Comparison of ENCODE assay signal across 9 cellular contexts in genomic region chr13:88622362-88622973, GRCh38.
A peak's percentile ranks its signal among the peaks of the same experiment; 100 is the strongest.
DNase-seq lines count a peak whose midpoint lies in the region; ATAC-seq and TF ChIP-seq lines count a peak whose summit lies in the region.
"Had no signal": no experiment of that assay in that cellular context is flagged by ENCODE, and none has a peak within 500 bp of the region (broad histone marks: within the 10 kb centered on the region; RNA-seq: fewer than 3 reads in every experiment).

No MANE protein-coding gene starts in this region.

- no peak overlapping the region for H3K27ac Mint-ChIP-seq in activated T-cell treated with anti-CD3 and anti-CD28 coated beads, Interleukin-2, amount 50 U/mL, for 72 hours
- peak overlapping the region; percentile 58 for H3K27ac Mint-ChIP-seq in T-helper 1 cell treated with Interleukin-12 subunit alpha and Interleukin-12 subunit beta and Interleukin-4 antibody, amounts not matched to agents 30 μg/mL and 1 μg/mL, for 36 hours

- no peak for TF ChIP-seq CTCF in GM13976 (IDR thresholded peaks at IDR 0.05; ENCODE audit: borderline replicate concordance, control extremely low read depth, extremely low read depth, insufficient read depth, missing control alignments)

- no peaks in the 10 kb centered on the region for H3K4me1 Mint-ChIP-seq in activated T-cell treated with anti-CD3 and anti-CD28 coated beads, Interleukin-2, amount 50 U/mL, for 72 hours (ENCODE audit: low read depth)
- peaks cover 19% of the 10 kb centered on the region for H3K4me1 Mint-ChIP-seq in T-helper 1 cell treated with Interleukin-12 subunit alpha and Interleukin-12 subunit beta and Interleukin-4 antibody, amounts not matched to agents 30 μg/mL and 1 μg/mL, for 36 hours (ENCODE audit: low read depth)

- H3K4me3 Mint-ChIP-seq in activated T-cell treated with anti-CD3 and anti-CD28 coated beads, Interleukin-2, amount 50 U/mL, for 72 hours = no peak overlapping the region
- H3K4me3 Mint-ChIP-seq in T-helper 1 cell treated with Interleukin-12 subunit alpha and Interleukin-12 subunit beta and Interleukin-4 antibody, amounts not matched to agents 30 μg/mL and 1 μg/mL, for 36 hours = peak overlapping the region; percentile 36

- H3K27me3 Mint-ChIP-seq in activated T-cell treated with anti-CD3 and anti-CD28 coated beads, Interleukin-2, amount 50 U/mL, for 72 hours (ENCODE audit: low read depth) = no peaks in the 10 kb centered on the region
- no peaks in the 10 kb centered on the region for H3K27me3 Mint-ChIP-seq in T-helper 1 cell treated with Interleukin-12 subunit alpha and Interleukin-12 subunit beta and Interleukin-4 antibody, amounts not matched to agents 30 μg/mL and 1 μg/mL, for 36 hours (ENCODE audit: low read depth)

- DNase-seq in activated T-cell treated with anti-CD3 and anti-CD28 coated beads for 24 hours (ENCODE audit: low read depth) = peak; percentile 8
- no peak for DNase-seq in activated T-cell treated with anti-CD3 and anti-CD28 coated beads, Interleukin-2, amount 50 U/mL, for 72 hours
- peak; percentile 1 for DNase-seq in central memory CD4-positive, alpha-beta T cell
- DNase-seq in stimulated activated CD8-positive, alpha-beta memory T cell treated with anti-CD3 and anti-CD28 coated beads, Interleukin-2, amount 100 ng/mL, for 1 hour (ENCODE audit: low read depth in 2 of 2) = peak; percentile 7 to 14
- DNase-seq in GM13976 (ENCODE audit: low spot score) = no peak
- DNase-seq in posterior vena cava (ENCODE audit: low spot score) = no peak
- DNase-seq: NCI-H2171 had no signal

- in situ Hi-C loops in GM13976 (cut with MboI; ENCODE audit: low sequenced_read_pairs, unreplicated experiment) = no loop called here

- H3K9me3 Mint-ChIP-seq in activated T-cell treated with anti-CD3 and anti-CD28 coated beads, Interleukin-2, amount 50 U/mL, for 72 hours = peaks cover 5 to 9% of the 10 kb centered on the region in 2 donors
- peaks cover 20% of the 10 kb centered on the region for H3K9me3 Mint-ChIP-seq in T-helper 1 cell treated with Interleukin-12 subunit alpha and Interleukin-12 subunit beta and Interleukin-4 antibody, amounts not matched to agents 30 μg/mL and 1 μg/mL, for 36 hours

- ATAC-seq in activated T-cell treated with anti-CD3 and anti-CD28 coated beads, Interleukin-2, amount 50 U/mL, for 72 hours (replicated peaks in 1 of 2) = no peak
- no peak for ATAC-seq in HG02852 (IDR thresholded peaks at IDR 0.05; ENCODE audit: unreplicated experiment)

- H3K36me3 Mint-ChIP-seq in activated T-cell treated with anti-CD3 and anti-CD28 coated beads, Interleukin-2, amount 50 U/mL, for 72 hours (ENCODE audit: insufficient read depth in 2 of 2) = peaks cover 0 to 1% of the 10 kb centered on the region in 2 donors
- peaks cover 2% of the 10 kb centered on the region for H3K36me3 Mint-ChIP-seq in T-helper 1 cell treated with Interleukin-12 subunit alpha and Interleukin-12 subunit beta and Interleukin-4 antibody, amounts not matched to agents 30 μg/mL and 1 μg/mL, for 36 hours (ENCODE audit: low read depth)

- intact Hi-C loops in posterior vena cava (cut with DNase I) = no loop called here

Comparison
In these comparisons a context has a peak if more than half of its experiments do, and no peak if none do; other contexts are left out.
1. DNase-seq: peak in activated T-cell treated with anti-CD3 and anti-CD28 coated beads for 24 hours (single experiment), central memory CD4-positive, alpha-beta T cell (single experiment) and stimulated activated CD8-positive, alpha-beta memory T cell treated with anti-CD3 and anti-CD28 coated beads, Interleukin-2, amount 100 ng/mL, for 1 hour (2 of 2); none in activated T-cell treated with anti-CD3 and anti-CD28 coated beads, Interleukin-2, amount 50 U/mL, for 72 hours (0 of 2), GM13976 (single experiment) and posterior vena cava (single experiment).